Comparison of ENCODE assay signal across 27 cellular contexts in the genomic region with DNA sequence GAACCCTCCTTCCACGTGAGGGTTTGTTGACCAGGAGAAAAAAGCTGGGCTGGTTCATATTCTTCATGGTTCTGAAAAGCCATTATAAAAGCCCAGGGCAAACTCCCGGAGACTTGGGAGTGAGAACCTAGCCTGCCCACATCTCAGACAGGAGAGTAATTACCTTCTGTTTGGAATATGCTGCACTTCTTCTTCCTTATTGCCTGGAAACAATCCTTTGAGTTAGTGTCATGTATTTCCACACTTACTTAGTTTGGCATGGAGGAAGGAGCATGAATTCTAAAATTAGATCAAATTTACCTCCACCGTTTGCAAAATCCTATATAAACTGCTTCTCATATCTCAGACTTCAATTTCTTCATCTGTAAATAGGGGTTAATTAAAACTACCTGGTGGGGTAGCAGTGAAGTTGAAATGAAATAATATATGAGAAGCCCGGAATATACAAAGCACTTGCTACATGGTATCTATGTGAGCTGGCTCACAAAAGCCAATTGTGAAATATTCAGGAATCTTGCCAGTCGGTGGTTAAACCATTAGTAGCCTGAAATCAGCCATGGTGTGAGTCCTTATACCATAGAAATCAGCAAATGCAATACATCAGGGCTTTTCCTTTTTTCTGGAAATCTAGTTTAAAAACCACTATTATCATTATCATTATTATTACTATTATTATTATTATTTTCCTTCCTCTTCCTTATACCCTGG.
DNase-seq lines count a peak whose midpoint lies in the region; ATAC-seq and TF ChIP-seq lines count a peak whose summit lies in the region.
"Had no signal": no experiment of that assay in that cellular context is flagged by ENCODE, and none has a peak within 500 bp of the region (broad histone marks: within the 10 kb centered on the region; RNA-seq: fewer than 3 reads in every experiment).

No MANE protein-coding gene starts in this region.

- peak overlapping the region; percentile 31 for H3K27ac ChIP-seq in psoas muscle
- H3K27ac ChIP-seq: adrenal gland, C4-2B, HL-60, ovary, sigmoid colon, vagina had no signal

- H3K4me3 ChIP-seq in astrocyte of the cerebellum (ENCODE audit: low read depth, low read length) (no peak overlapping the region), fibroblast of pulmonary artery (replicated peaks; ENCODE audit: low read depth, low read length) (no peak overlapping the region), psoas muscle (peak overlapping the region; percentile 16)
- H3K4me3 ChIP-seq: adrenal gland, ovary, sigmoid colon, vagina had no signal

- TF ChIP-seq CTCF in astrocyte of the cerebellum (IDR thresholded peaks at IDR 0.05; ENCODE audit: low read depth, low read length, missing control alignments) (no peak), fibroblast of pulmonary artery (IDR thresholded peaks at IDR 0.05; ENCODE audit: low read length, missing control alignments) (no peak), psoas muscle (IDR thresholded peaks at IDR 0.05) (no peak)

- H3K27me3 ChIP-seq in psoas muscle (ENCODE audit: insufficient read depth in 3 of 3, low read length in 2 of 3), result no peaks in the 10 kb centered on the region
- H3K27me3 ChIP-seq: adrenal gland, ovary, sigmoid colon, vagina had no signal

- H3K36me3 ChIP-seq in psoas muscle (ENCODE audit: insufficient read depth in 1 of 2, low read depth in 1 of 2), result no peaks in the 10 kb centered on the region
- H3K36me3 ChIP-seq: adrenal gland, ovary, sigmoid colon, vagina had no signal

- 19 to 35% (median 22%) methylated on average over 5 of the region's 5 CpGs for WGBS in psoas muscle, 3 donors

- intact Hi-C loops in psoas muscle (cut with DNase I), result loop anchor here in 1 of 2 donors (10.0 kb wide), 1 partner anchor 278 kb away; the partner anchor contains the start of gene ZNF462

- in situ Hi-C loops in astrocyte of the cerebellum (cut with HindIII; ENCODE audit: low sequenced_read_pairs), result no loop called here

- no peaks in the 10 kb centered on the region for H3K9me3 ChIP-seq in psoas muscle
- H3K9me3 ChIP-seq: adrenal gland, ovary, sigmoid colon, SK-N-SH, vagina had no signal

- peak; percentile 29 for DNase-seq in GM03348 (ENCODE audit: low spot score)
- DNase-seq in astrocyte of the cerebellum (ENCODE audit: low read depth), result peak; percentile 16
- DNase-seq in fibroblast of pulmonary artery (ENCODE audit: low read depth), result peak; percentile 25
- no peak for DNase-seq in psoas muscle
- DNase-seq in LoVo (ENCODE audit: low spot score), result no peak
- DNase-seq in GF-D8 (lab: John Stamatoyannopoulos, UW), result no peak
- DNase-seq: activated B cell treated with CpG ODN at 0.5 μM for 24 hours; activated CD8-positive, alpha-beta T cell treated with anti-CD3 and anti-CD28 coated beads for 36 hours; activated gamma-delta T cell; activated T-cell treated with anti-CD3 and anti-CD28 coated beads for 4 hours; Calu3; NCI-H1436; NCI-H2171; NCI-H526; ovary; RPMI8226; sigmoid colon; SK-N-SH; stimulated activated CD8-positive, alpha-beta memory T cell treated with anti-CD3 and anti-CD28 coated beads, Interleukin-4, amount 100 ng/mL, for 48 hours; substantia nigra had no signal

- peak; percentile 31 to 85 (median 66) for ATAC-seq in psoas muscle
- no peak for ATAC-seq in GM18870 (IDR thresholded peaks at IDR 0.05; ENCODE audit: unreplicated experiment)
- ATAC-seq in GM19351 (IDR thresholded peaks at IDR 0.05; ENCODE audit: unreplicated experiment), result no peak
- ATAC-seq: activated CD8-positive, alpha-beta T cell treated with anti-CD3 and anti-CD28 coated beads for 36 hours; natural killer cell treated with Interleukin-12 subunit alpha and Interleukin-12 subunit beta and Interleukin-15 and Interleukin-18, amount 100 ng/mL, for 72 hours had no signal

- peaks cover 33% of the 10 kb centered on the region for H3K4me1 ChIP-seq in psoas muscle
- H3K4me1 ChIP-seq: adrenal gland, vagina had no signal

Comparison
In these comparisons a context has a peak if more than half of its experiments do, and no peak if none do; other contexts are left out.
1. DNase-seq: peak in GM03348 (single experiment), astrocyte of the cerebellum (single experiment) and fibroblast of pulmonary artery (single experiment); none in psoas muscle (0 of 2), LoVo (single experiment) and GF-D8 (single experiment).
2. ATAC-seq: peak in psoas muscle (4 of 4); none in GM18870 (single experiment) and GM19351 (single experiment).